In the genomic region with DNA sequence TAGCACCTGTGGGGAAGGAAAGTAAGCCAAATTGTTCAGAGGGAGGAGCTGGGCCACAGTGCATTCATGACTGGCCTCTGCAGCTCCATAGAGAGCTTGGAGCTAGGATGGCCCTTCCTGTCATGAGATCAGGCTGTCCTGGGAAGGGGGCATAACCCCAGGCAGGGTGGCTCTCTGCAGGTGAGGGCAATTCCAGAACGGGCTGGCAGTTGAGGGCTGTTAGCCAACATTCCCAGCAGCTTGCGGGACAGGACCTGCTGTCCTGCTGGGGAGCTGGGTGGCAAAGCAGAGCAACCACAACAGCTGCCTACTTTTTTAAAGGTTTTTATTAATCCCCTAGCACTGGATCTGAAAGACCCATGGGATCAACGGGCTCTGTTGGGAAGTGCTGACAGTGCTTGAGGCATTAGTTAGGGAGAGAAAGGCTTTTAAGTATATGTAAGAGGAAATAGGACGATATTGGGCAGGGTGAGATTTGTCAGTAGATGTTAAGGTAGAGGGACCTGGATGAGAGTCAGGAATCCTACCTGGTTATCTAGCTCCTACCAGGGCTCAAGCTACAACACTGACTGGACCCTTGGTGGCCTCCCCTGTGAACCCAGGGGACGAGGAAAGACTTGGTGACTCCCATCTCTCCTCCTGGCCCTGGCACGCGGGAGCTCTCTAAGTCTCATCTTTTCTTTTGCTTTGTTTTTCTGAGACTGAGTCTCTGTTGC, we compare ENCODE assay signal across 30 cellular contexts.
A peak's percentile ranks its signal among the peaks of the same experiment; 100 is the strongest.
DNase-seq lines count a peak whose midpoint lies in the region; ATAC-seq and TF ChIP-seq lines count a peak whose summit lies in the region.
"Had no signal": no experiment of that assay in that cellular context is flagged by ENCODE, and none has a peak within 500 bp of the region (broad histone marks: within the 10 kb centered on the region; RNA-seq: fewer than 3 reads in every experiment).

No MANE protein-coding gene starts in this region.

- H3K4me1 ChIP-seq in IMR-90 (ENCODE audit: control insufficient read depth, insufficient read depth, low read length) (no peaks in the 10 kb centered on the region), body of pancreas (peaks cover 6% of the 10 kb centered on the region), neuronal stem cell (ENCODE audit: control insufficient read depth in 2 of 2, insufficient read depth in 1 of 2, low read depth in 1 of 2, low read length in 2 of 2) (no peaks in the 10 kb centered on the region), left lung (no peaks in the 10 kb centered on the region)

- ATAC-seq in IMR-90 (ENCODE audit: low read depth) (no peak), body of pancreas (peak; percentile 33), left lung (no peak)
- no peak for ATAC-seq in activated T-cell treated with anti-CD3 and anti-CD28 coated beads, Interleukin-2, amount 50 U/mL, for 72 hours (replicated peaks in 1 of 2)
- ATAC-seq: K562; left colon; stimulated activated effector memory CD8-positive, alpha-beta T cell treated with anti-CD3 and anti-CD28 coated beads, Interleukin-12 subunit alpha, Interleukin-12 subunit beta, amount 100 ng/mL, for 72 hours; T-cell had no signal

- no peak overlapping the region for H2BK120ac ChIP-seq in IMR-90 (ENCODE audit: low read depth, low read length)
- H2BK120ac ChIP-seq in neuronal stem cell (ENCODE audit: low read depth, low read length) = no peak overlapping the region

- no peak for TF ChIP-seq RAD21 in IMR-90 (IDR thresholded peaks at IDR 0.05; ENCODE audit: low read length)

- H3K27ac ChIP-seq in IMR-90 (ENCODE audit: insufficient read depth, low read length) = no peak overlapping the region
- H3K27ac ChIP-seq in body of pancreas = peak overlapping the region in 1 of 4 donors; percentile 24
- no peak overlapping the region for H3K27ac ChIP-seq in neuronal stem cell (replicated peaks; ENCODE audit: low read length)
- no peak overlapping the region for H3K27ac ChIP-seq in left lung
- H3K27ac ChIP-seq: cardiac muscle cell, coronary artery, epithelial cell of prostate had no signal

- intact Hi-C loops in IMR-90 (cut with micrococcal nuclease) = no loop called here
- intact Hi-C loops in body of pancreas (cut with DNase I) = no loop called here
- intact Hi-C loops in left lung (cut with DNase I) = no loop called here

- H2BK20ac ChIP-seq in IMR-90 (ENCODE audit: low read depth, low read length) = no peak overlapping the region

- H3K27me3 ChIP-seq in IMR-90 (ENCODE audit: control insufficient read depth, insufficient read depth, low read length) (0 out of 2 replicates have a peak, but pooled peaks cover 1% of the 10 kb centered on the region), body of pancreas (no peaks in the 10 kb centered on the region), neuronal stem cell (ENCODE audit: control insufficient read depth in 3 of 3, insufficient read depth in 3 of 3, low read depth in 1 of 3, low read length in 3 of 3) (peaks cover 0 to 7% (median 0%) of the 10 kb centered on the region in 3 experiments), left lung (no peaks in the 10 kb centered on the region)
- H3K27me3 ChIP-seq: cardiac muscle cell, MG63 had no signal

- H3K9me3 ChIP-seq in IMR-90 (ENCODE audit: control insufficient read depth, insufficient read depth, low read length) (no peaks in the 10 kb centered on the region), body of pancreas (no peaks in the 10 kb centered on the region), neuronal stem cell (replicated peaks in 1 of 2; ENCODE audit: control insufficient read depth in 2 of 2, insufficient read depth in 1 of 2, low read depth in 1 of 2, low read length in 2 of 2) (peaks cover 2 to 3% of the 10 kb centered on the region in 2 donors), left lung (peaks cover 0 to 2% of the 10 kb centered on the region in 2 donors)
- H3K9me3 ChIP-seq: MG63 had no signal

- no peak overlapping the region for H3K27ac Mint-ChIP-seq in activated T-cell treated with anti-CD3 and anti-CD28 coated beads, Interleukin-2, amount 50 U/mL, for 72 hours
- H3K27ac Mint-ChIP-seq: activated naive CD8-positive, alpha-beta T cell; immature natural killer cell; mesothelial cell of epicardium; naive B cell; stimulated activated effector memory CD8-positive, alpha-beta T cell treated with anti-CD3 and anti-CD28 coated beads, Interleukin-12 subunit alpha, Interleukin-12 subunit beta, amount 100 ng/mL, for 72 hours; T-cell had no signal

- H4K5ac ChIP-seq in IMR-90 (ENCODE audit: low read depth, low read length) = no peak overlapping the region

- dilution Hi-C loops in IMR-90 (cut with HindIII; ENCODE audit: low sequenced_read_pairs, unreplicated experiment) = no loop called here

- H3K14ac ChIP-seq in IMR-90 (replicated peaks; ENCODE audit: low read depth, low read length) = no peak overlapping the region
- no peak overlapping the region for H3K14ac ChIP-seq in neuronal stem cell (ENCODE audit: low read length)

- H2BK5ac ChIP-seq in IMR-90 (ENCODE audit: low read depth, low read length, poor library complexity, severe bottlenecking) (no peak overlapping the region), neuronal stem cell (ENCODE audit: low read length) (no peak overlapping the region)

- TF ChIP-seq CTCF in IMR-90 (conservative IDR thresholded peaks at IDR 0.05; ENCODE audit: low read depth, low read length) = no peak
- TF ChIP-seq CTCF in body of pancreas (IDR thresholded peaks at IDR 0.05) = no peak
- TF ChIP-seq CTCF in left lung (IDR thresholded peaks at IDR 0.05) = no peak

- H3K23ac ChIP-seq in IMR-90 (ENCODE audit: low read depth, low read length) (no peak overlapping the region), neuronal stem cell (ENCODE audit: low read depth, low read length, poor library complexity) (no peak overlapping the region)

- H3K27me3 Mint-ChIP-seq in activated T-cell treated with anti-CD3 and anti-CD28 coated beads, Interleukin-2, amount 50 U/mL, for 72 hours (ENCODE audit: low read depth) = peaks cover 44% of the 10 kb centered on the region

- H4K91ac ChIP-seq in IMR-90 (ENCODE audit: insufficient read depth, low read depth, low read length) = no peak overlapping the region
- no peak overlapping the region for H4K91ac ChIP-seq in neuronal stem cell (ENCODE audit: low read depth, low read length, poor library complexity)

- H3K4me3 ChIP-seq in IMR-90 (ENCODE audit: insufficient read depth, low read depth, low read length) (no peak overlapping the region), body of pancreas (no peak overlapping the region), neuronal stem cell (ENCODE audit: low read length in 2 of 2) (no peak overlapping the region), left lung (no peak overlapping the region)
- H3K4me3 ChIP-seq: cardiac muscle cell, coronary artery, K562, MG63 had no signal

- H2AFZ ChIP-seq in IMR-90 (replicated peaks; ENCODE audit: low read length, poor library complexity) = peak overlapping the region; percentile 58
- H2AFZ ChIP-seq in neuronal stem cell (ENCODE audit: low read length) = no peak overlapping the region

- no peak overlapping the region for H3K4me2 ChIP-seq in IMR-90 (ENCODE audit: low read depth, low read length)
- H3K4me2 ChIP-seq in neuronal stem cell (ENCODE audit: insufficient read depth, low read length, poor library complexity, severe bottlenecking) = no peak overlapping the region

- in situ Hi-C loops in IMR-90 (cut with MboI; ENCODE audit: low sequenced_read_pairs) = no loop called here

- H3K9ac ChIP-seq in IMR-90 (ENCODE audit: low read depth, low read length) = no peak overlapping the region
- H3K9ac ChIP-seq in neuronal stem cell (ENCODE audit: low read depth, low read length, poor library complexity) = no peak overlapping the region

- WGBS in IMR-90 (ENCODE audit: extremely low coverage in 2 of 2, insufficient read length in 1 of 2), 2 experiments = 79% methylated on average over 2 of the region's 7 CpGs; no CpG with 5 or more reads in 1 of the 2 experiments
- WGBS in body of pancreas, 2 donors = 45 to 67% methylated on average over 5 to 7 of the region's 7 CpGs
- WGBS in neuronal stem cell (ENCODE audit: extremely low coverage in 2 of 2, insufficient read length in 2 of 2, insufficient replicate concordance in 1 of 2), 2 donors = no CpG with 5 or more reads among the region's 7 CpGs

- no peak overlapping the region for H2AK9ac ChIP-seq in IMR-90 (replicated peaks; ENCODE audit: low read depth, low read length, poor library complexity)

- H2BK15ac ChIP-seq in IMR-90 (ENCODE audit: low read depth, low read length) (no peak overlapping the region), neuronal stem cell (ENCODE audit: low read length) (peak overlapping the region; percentile 3)

- H2AK5ac ChIP-seq in IMR-90 (ENCODE audit: low read depth, low read length) = no peak overlapping the region
- H2AK5ac ChIP-seq in neuronal stem cell (ENCODE audit: low read depth, low read length) = no peak overlapping the region

- peaks cover 3 to 4% of the 10 kb centered on the region in 2 donors for H3K36me3 Mint-ChIP-seq in activated T-cell treated with anti-CD3 and anti-CD28 coated beads, Interleukin-2, amount 50 U/mL, for 72 hours (ENCODE audit: insufficient read depth in 2 of 2)
- H3K36me3 Mint-ChIP-seq: activated naive CD8-positive, alpha-beta T cell; immature natural killer cell; mesothelial cell of epicardium; stimulated activated effector memory CD8-positive, alpha-beta T cell treated with anti-CD3 and anti-CD28 coated beads, Interleukin-12 subunit alpha, Interleukin-12 subunit beta, amount 100 ng/mL, for 72 hours had no signal

- H3K4ac ChIP-seq in IMR-90 (ENCODE audit: low read depth, low read length) (no peak overlapping the region), neuronal stem cell (ENCODE audit: low read length) (no peak overlapping the region)

- no peak overlapping the region for H3K4me3 Mint-ChIP-seq in activated T-cell treated with anti-CD3 and anti-CD28 coated beads, Interleukin-2, amount 50 U/mL, for 72 hours
- H3K4me3 Mint-ChIP-seq: activated naive CD8-positive, alpha-beta T cell; immature natural killer cell; mesothelial cell of epicardium; naive B cell; stimulated activated effector memory CD8-positive, alpha-beta T cell treated with anti-CD3 and anti-CD28 coated beads, Interleukin-12 subunit alpha, Interleukin-12 subunit beta, amount 100 ng/mL, for 72 hours; T-cell had no signal

- H3K9me3 Mint-ChIP-seq in activated T-cell treated with anti-CD3 and anti-CD28 coated beads, Interleukin-2, amount 50 U/mL, for 72 hours = no peaks in the 10 kb centered on the region

- no peaks in the 10 kb centered on the region for H3K36me3 ChIP-seq in IMR-90 (ENCODE audit: control insufficient read depth, insufficient read depth, low read length)
- H3K36me3 ChIP-seq in body of pancreas (replicated peaks in 1 of 2; ENCODE audit: insufficient read depth in 1 of 2, low read depth in 2 of 2) = no peaks in the 10 kb centered on the region
- H3K36me3 ChIP-seq in neuronal stem cell (replicated peaks in 1 of 2; ENCODE audit: control insufficient read depth in 2 of 2, insufficient read depth in 2 of 2, low read length in 2 of 2) = no peaks in the 10 kb centered on the region
- H3K36me3 ChIP-seq in left lung = no peaks in the 10 kb centered on the region
- H3K36me3 ChIP-seq: cardiac muscle cell, MG63 had no signal

- H3K18ac ChIP-seq in IMR-90 (ENCODE audit: low read depth, low read length) = no peak overlapping the region
- H3K18ac ChIP-seq in neuronal stem cell (ENCODE audit: low read length) = no peak overlapping the region

- H3K9me1 ChIP-seq in IMR-90 (ENCODE audit: insufficient read depth, low read length) = no peaks in the 10 kb centered on the region

- no TSS peak for BruUV-seq in IMR-90 (replicated peaks; lab: Mats Ljungman, UMichigan)

- H4K8ac ChIP-seq in IMR-90 (ENCODE audit: low read depth in 2 of 2, low read length in 2 of 2) = no peak overlapping the region
- H4K8ac ChIP-seq in neuronal stem cell (ENCODE audit: low read depth, low read length) = no peak overlapping the region

- no peaks in the 10 kb centered on the region for H4K20me1 ChIP-seq in IMR-90 (ENCODE audit: insufficient read depth, low read length)

- H3K4me1 Mint-ChIP-seq in activated T-cell treated with anti-CD3 and anti-CD28 coated beads, Interleukin-2, amount 50 U/mL, for 72 hours (ENCODE audit: low read depth) = peaks cover 12% of the 10 kb centered on the region
- H3K4me1 Mint-ChIP-seq: immature natural killer cell; mesothelial cell of epicardium; naive B cell; stimulated activated effector memory CD8-positive, alpha-beta T cell treated with anti-CD3 and anti-CD28 coated beads, Interleukin-12 subunit alpha, Interleukin-12 subunit beta, amount 100 ng/mL, for 72 hours; T-cell had no signal

- no peak overlapping the region for H2BK12ac ChIP-seq in neuronal stem cell (ENCODE audit: low read length)

- peak; percentile 39 for DNase-seq in D341Med (ENCODE audit: low spot score)
- no peak for DNase-seq in IMR-90
- peak; percentile 15 to 34 (median 22) for DNase-seq in body of pancreas
- DNase-seq in neuronal stem cell (ENCODE audit: low spot score) = no peak
- DNase-seq in GDM1 (lab: John Stamatoyannopoulos, UW) = no peak
- DNase-seq in left lung = no peak
- DNase-seq in activated T-cell treated with anti-CD3 and anti-CD28 coated beads, Interleukin-2, amount 50 U/mL, for 72 hours = no peak
- DNase-seq: activated CD4-positive, alpha-beta T cell treated with anti-CD3 and anti-CD28 coated beads for 48 hours; activated effector memory CD4-positive, alpha-beta T cell treated with anti-CD3 and anti-CD28 coated beads, Interleukin-2, amount 50 U/mL, for 16 hours; activated T-cell treated with anti-CD3 and anti-CD28 coated beads, Interleukin-2, amount 50 U/mL, for 1 hour; anterior cingulate cortex; C1 segment of cervical spinal cord; effector memory CD4-positive, alpha-beta T cell; GOT3; immature natural killer cell; left colon; MG63; naive B cell; NCI-H1105; NCI-H2029; NCI-H524; T-cell; trophoblast cell had no signal

- H3K79me1 ChIP-seq in IMR-90 (ENCODE audit: low read depth in 1 of 2, low read length in 2 of 2) (no peaks in the 10 kb centered on the region), neuronal stem cell (ENCODE audit: low read depth, low read length) (no peaks in the 10 kb centered on the region)

- TF ChIP-seq POLR2A in IMR-90 (IDR thresholded peaks at IDR 0.05; ENCODE audit: low read depth, low read length) (no peak), body of pancreas (IDR thresholded peaks at IDR 0.05) (no peak)

- H3K56ac ChIP-seq in IMR-90 (ENCODE audit: extremely low read depth, insufficient read depth, low read length) = no peak overlapping the region

- POLR2A ChIA-PET in IMR-90 (lab: Charles Lee; ENCODE audit: unreplicated experiment) = no interaction called here

- CTCF ChIA-PET in IMR-90 (lab: Yijun Ruan, JAX) = no interaction called here

Comparison
In these comparisons a context has a peak if more than half of its experiments do, and no peak if none do; other contexts are left out.
1. DNase-seq: peak in D341Med (single experiment) and body of pancreas (4 of 4); none in IMR-90 (single experiment), neuronal stem cell (single experiment), GDM1 (single experiment), left lung (0 of 2) and activated T-cell treated with anti-CD3 and anti-CD28 coated beads, Interleukin-2, amount 50 U/mL, for 72 hours (0 of 2).